Comparison of ENCODE assay signal across 22 cellular contexts in genomic region chr9:13755551-13755950, GRCh38.
A peak's percentile ranks its signal among the peaks of the same experiment; 100 is the strongest.
DNase-seq lines count a peak whose midpoint lies in the region; ATAC-seq and TF ChIP-seq lines count a peak whose summit lies in the region.
"Had no signal": no experiment of that assay in that cellular context is flagged by ENCODE, and none has a peak within 500 bp of the region (broad histone marks: within the 10 kb centered on the region; RNA-seq: fewer than 3 reads in every experiment).

No MANE protein-coding gene starts in this region.

- H3K27ac Mint-ChIP-seq in nephron, result peak overlapping the region in 2 of 3 experiments; percentile 8 to 10
- no peak overlapping the region for H3K27ac Mint-ChIP-seq in activated T-helper 1 cell treated with anti-CD3 and anti-CD28 coated beads, Interleukin-12 subunit alpha, Interleukin-12 subunit beta, Interleukin-2, Interleukin-4 antibody, amounts not matched to agents 30 ng/mL and 10 ng/mL and 1 ng/mL, durations not matched to agents 14 hours and 24 hours and 36 hours
- H3K27ac Mint-ChIP-seq: CD14-positive monocyte, GM23338, H9 had no signal

- no peak overlapping the region for H3K4me3 ChIP-seq in epithelial cell of esophagus (ENCODE audit: low read length)
- H3K4me3 ChIP-seq: GM23338, SJSA1 had no signal

- H3K4me1 Mint-ChIP-seq in nephron, result peaks cover 24% of the 10 kb centered on the region
- no peaks in the 10 kb centered on the region for H3K4me1 Mint-ChIP-seq in activated T-helper 1 cell treated with anti-CD3 and anti-CD28 coated beads, Interleukin-12 subunit alpha, Interleukin-12 subunit beta, Interleukin-2, Interleukin-4 antibody, amounts not matched to agents 30 ng/mL and 10 ng/mL and 1 ng/mL, durations not matched to agents 14 hours and 24 hours and 36 hours (ENCODE audit: low read depth)
- H3K4me1 Mint-ChIP-seq: CD14-positive monocyte, GM23338 had no signal

- TF ChIP-seq CTCF in epithelial cell of esophagus (IDR thresholded peaks at IDR 0.05; ENCODE audit: insufficient read depth, low read depth, low read length, missing control alignments), result no peak
- no peak for TF ChIP-seq CTCF in nephron (IDR thresholded peaks at IDR 0.05; ENCODE audit: unreplicated experiment in 3 of 3)

- DNase-seq in Daoy (ENCODE audit: low read depth), result peak; percentile 10
- DNase-seq in M059J (ENCODE audit: low read depth), result peak; percentile 24
- peak; percentile 27 for DNase-seq in epithelial cell of esophagus (ENCODE audit: low read depth)
- no peak for DNase-seq in DMS153 treated with DMSO at 0.1 percent for 48 hours (lab: John Stamatoyannopoulos, UW; ENCODE audit: unreplicated experiment)
- DNase-seq in activated T-helper 1 cell treated with anti-CD3 and anti-CD28 coated beads, Interleukin-12 subunit alpha, Interleukin-12 subunit beta, Interleukin-2, Interleukin-4 antibody, amounts not matched to agents 30 ng/mL and 10 ng/mL and 1 ng/mL, durations not matched to agents 14 hours and 24 hours and 36 hours (ENCODE audit: low spot score), result no peak
- DNase-seq in activated CD4-positive, alpha-beta T cell treated with anti-CD3 and anti-CD28 coated beads for 4 hours, result no peak
- DNase-seq: 8988T, ACHN, Calu3, DND-41, H9, IMR-90, KG1, NCI-H1092, NCI-H2171 treated with DMSO at 0.1 percent for 48 hours, PC-3 had no signal

- H3K9me3 Mint-ChIP-seq in nephron, result peaks cover 3% of the 10 kb centered on the region
- H3K9me3 Mint-ChIP-seq in activated T-helper 1 cell treated with anti-CD3 and anti-CD28 coated beads, Interleukin-12 subunit alpha, Interleukin-12 subunit beta, Interleukin-2, Interleukin-4 antibody, amounts not matched to agents 30 ng/mL and 10 ng/mL and 1 ng/mL, durations not matched to agents 14 hours and 24 hours and 36 hours, result peaks cover 5% of the 10 kb centered on the region
- H3K9me3 Mint-ChIP-seq: GM23338, H9 had no signal

- no peaks in the 10 kb centered on the region for H3K27me3 Mint-ChIP-seq in nephron (ENCODE audit: low read depth)
- H3K27me3 Mint-ChIP-seq in activated T-helper 1 cell treated with anti-CD3 and anti-CD28 coated beads, Interleukin-12 subunit alpha, Interleukin-12 subunit beta, Interleukin-2, Interleukin-4 antibody, amounts not matched to agents 30 ng/mL and 10 ng/mL and 1 ng/mL, durations not matched to agents 14 hours and 24 hours and 36 hours (ENCODE audit: insufficient read depth), result no peaks in the 10 kb centered on the region

- no peaks in the 10 kb centered on the region for H3K36me3 Mint-ChIP-seq in nephron (ENCODE audit: low read depth)
- no peaks in the 10 kb centered on the region for H3K36me3 Mint-ChIP-seq in activated T-helper 1 cell treated with anti-CD3 and anti-CD28 coated beads, Interleukin-12 subunit alpha, Interleukin-12 subunit beta, Interleukin-2, Interleukin-4 antibody, amounts not matched to agents 30 ng/mL and 10 ng/mL and 1 ng/mL, durations not matched to agents 14 hours and 24 hours and 36 hours (ENCODE audit: low read depth)
- H3K36me3 Mint-ChIP-seq: CD14-positive monocyte had no signal

- ATAC-seq in GM21723 (IDR thresholded peaks at IDR 0.05; ENCODE audit: unreplicated experiment), result no peak
- ATAC-seq: GM23338, PC-3, Right ventricle myocardium inferior had no signal

- H3K4me3 Mint-ChIP-seq in nephron, result no peak overlapping the region
- H3K4me3 Mint-ChIP-seq in activated T-helper 1 cell treated with anti-CD3 and anti-CD28 coated beads, Interleukin-12 subunit alpha, Interleukin-12 subunit beta, Interleukin-2, Interleukin-4 antibody, amounts not matched to agents 30 ng/mL and 10 ng/mL and 1 ng/mL, durations not matched to agents 14 hours and 24 hours and 36 hours, result no peak overlapping the region
- H3K4me3 Mint-ChIP-seq: CD14-positive monocyte, GM23338, H9 had no signal

- intact Hi-C loops in activated T-helper 1 cell treated with anti-CD3 and anti-CD28 coated beads, Interleukin-12 subunit alpha, Interleukin-12 subunit beta, Interleukin-2, Interleukin-4 antibody, amounts not matched to agents 30 ng/mL and 10 ng/mL and 1 ng/mL, durations not matched to agents 14 hours and 24 hours and 36 hours (cut with micrococcal nuclease), result no loop called here

Comparison
In these comparisons a context has a peak if more than half of its experiments do, and no peak if none do; other contexts are left out.
1. DNase-seq: peak in Daoy (single experiment), M059J (single experiment) and epithelial cell of esophagus (single experiment); none in DMS153 treated with DMSO at 0.1 percent for 48 hours (single experiment), activated T-helper 1 cell treated with anti-CD3 and anti-CD28 coated beads, Interleukin-12 subunit alpha, Interleukin-12 subunit beta, Interleukin-2, Interleukin-4 antibody, amounts not matched to agents 30 ng/mL and 10 ng/mL and 1 ng/mL, durations not matched to agents 14 hours and 24 hours and 36 hours (single experiment) and activated CD4-positive, alpha-beta T cell treated with anti-CD3 and anti-CD28 coated beads for 4 hours (0 of 2).